In genomic region chr11:32374261-32374711, GRCh38 we compare ENCODE assay signal across 1 cellular context.
TF ChIP-seq lines count a peak whose summit lies in the region.

No MANE protein-coding gene starts in this region.

TF ChIP-seq in K562, 482 proteins besides CTCF, POLR2A, EP300 and RAD21 (continued from another document and continues in another):
- TF ChIP-seq, protein P1, sequence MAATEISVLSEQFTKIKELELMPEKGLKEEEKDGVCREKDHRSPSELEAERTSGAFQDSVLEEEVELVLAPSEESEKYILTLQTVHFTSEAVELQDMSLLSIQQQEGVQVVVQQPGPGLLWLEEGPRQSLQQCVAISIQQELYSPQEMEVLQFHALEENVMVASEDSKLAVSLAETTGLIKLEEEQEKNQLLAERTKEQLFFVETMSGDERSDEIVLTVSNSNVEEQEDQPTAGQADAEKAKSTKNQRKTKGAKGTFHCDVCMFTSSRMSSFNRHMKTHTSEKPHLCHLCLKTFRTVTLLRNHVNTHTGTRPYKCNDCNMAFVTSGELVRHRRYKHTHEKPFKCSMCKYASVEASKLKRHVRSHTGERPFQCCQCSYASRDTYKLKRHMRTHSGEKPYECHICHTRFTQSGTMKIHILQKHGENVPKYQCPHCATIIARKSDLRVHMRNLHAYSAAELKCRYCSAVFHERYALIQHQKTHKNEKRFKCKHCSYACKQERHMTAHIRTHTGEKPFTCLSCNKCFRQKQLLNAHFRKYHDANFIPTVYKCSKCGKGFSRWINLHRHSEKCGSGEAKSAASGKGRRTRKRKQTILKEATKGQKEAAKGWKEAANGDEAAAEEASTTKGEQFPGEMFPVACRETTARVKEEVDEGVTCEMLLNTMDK (IDR thresholded peaks at IDR 0.05; ENCODE audit: borderline replicate concordance, insufficient read depth, low read depth, low read length, poor library complexity, severe bottlenecking): no peak
- TF ChIP-seq ATF4 (CRISPR knock-in tag; IDR thresholded peaks at IDR 0.05) (no peak), TCF3 (CRISPR knock-in tag; IDR thresholded peaks at IDR 0.05) (peak; percentile 16; the same call in 1 of the 2 replicates), CBFB (CRISPR knock-in tag; IDR thresholded peaks at IDR 0.05) (0 out of 2 replicates have a peak, but pooled peaks have one; percentile 46), ZBTB8A (IDR thresholded peaks at IDR 0.05; ENCODE audit: partially characterized antibody) (no peak), FUS (optimal IDR thresholded peaks at IDR 0.05; ENCODE audit: low read depth, low read length) (no peak), ZNF644 (tag; IDR thresholded peaks at IDR 0.05; ENCODE audit: low read depth) (no peak), FOSL1 (tag; conservative IDR thresholded peaks at IDR 0.05) (no peak), PTBP1 (IDR thresholded peaks at IDR 0.05; ENCODE audit: low read depth, low read length) (no peak), SREBF2 (CRISPR knock-in tag; IDR thresholded peaks at IDR 0.05) (no peak), ZNF830 (CRISPR knock-in tag; IDR thresholded peaks at IDR 0.05) (no peak), ZNF232 (CRISPR knock-in tag; IDR thresholded peaks at IDR 0.05) (no peak), ZNF212 (CRISPR knock-in tag; IDR thresholded peaks at IDR 0.05) (no peak), RBFOX2 (IDR thresholded peaks at IDR 0.05; ENCODE audit: low read depth, low read length) (0 out of 2 replicates have a peak, but pooled peaks have one; percentile 27), TGIF2 (CRISPR knock-in tag; IDR thresholded peaks at IDR 0.05) (no peak), ZNF354B (CRISPR knock-in tag; IDR thresholded peaks at IDR 0.05) (no peak), E2F4 (CRISPR knock-in tag; IDR thresholded peaks at IDR 0.05; ENCODE audit: low read depth) (no peak), SRF (CRISPR knock-in tag; IDR thresholded peaks at IDR 0.05) (no peak), MAZ (CRISPR knock-in tag; conservative IDR thresholded peaks at IDR 0.05 in 1 of 2, IDR thresholded peaks at IDR 0.05 in 1 of 2) (0 out of 4 replicates have a peak, but pooled peaks of 1 of the 2 experiments have one; percentile 20), GTF2E2 (tag; IDR thresholded peaks at IDR 0.05) (no peak)
- TF ChIP-seq, protein P2, sequence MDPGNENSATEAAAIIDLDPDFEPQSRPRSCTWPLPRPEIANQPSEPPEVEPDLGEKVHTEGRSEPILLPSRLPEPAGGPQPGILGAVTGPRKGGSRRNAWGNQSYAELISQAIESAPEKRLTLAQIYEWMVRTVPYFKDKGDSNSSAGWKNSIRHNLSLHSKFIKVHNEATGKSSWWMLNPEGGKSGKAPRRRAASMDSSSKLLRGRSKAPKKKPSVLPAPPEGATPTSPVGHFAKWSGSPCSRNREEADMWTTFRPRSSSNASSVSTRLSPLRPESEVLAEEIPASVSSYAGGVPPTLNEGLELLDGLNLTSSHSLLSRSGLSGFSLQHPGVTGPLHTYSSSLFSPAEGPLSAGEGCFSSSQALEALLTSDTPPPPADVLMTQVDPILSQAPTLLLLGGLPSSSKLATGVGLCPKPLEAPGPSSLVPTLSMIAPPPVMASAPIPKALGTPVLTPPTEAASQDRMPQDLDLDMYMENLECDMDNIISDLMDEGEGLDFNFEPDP (CRISPR knock-in tag; IDR thresholded peaks at IDR 0.05): no peak
- TF ChIP-seq, protein P3, sequence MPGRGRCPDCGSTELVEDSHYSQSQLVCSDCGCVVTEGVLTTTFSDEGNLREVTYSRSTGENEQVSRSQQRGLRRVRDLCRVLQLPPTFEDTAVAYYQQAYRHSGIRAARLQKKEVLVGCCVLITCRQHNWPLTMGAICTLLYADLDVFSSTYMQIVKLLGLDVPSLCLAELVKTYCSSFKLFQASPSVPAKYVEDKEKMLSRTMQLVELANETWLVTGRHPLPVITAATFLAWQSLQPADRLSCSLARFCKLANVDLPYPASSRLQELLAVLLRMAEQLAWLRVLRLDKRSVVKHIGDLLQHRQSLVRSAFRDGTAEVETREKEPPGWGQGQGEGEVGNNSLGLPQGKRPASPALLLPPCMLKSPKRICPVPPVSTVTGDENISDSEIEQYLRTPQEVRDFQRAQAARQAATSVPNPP (IDR thresholded peaks at IDR 0.05; ENCODE audit: borderline replicate concordance, insufficient read depth, insufficient read length): no peak
- TF ChIP-seq, protein P4, sequence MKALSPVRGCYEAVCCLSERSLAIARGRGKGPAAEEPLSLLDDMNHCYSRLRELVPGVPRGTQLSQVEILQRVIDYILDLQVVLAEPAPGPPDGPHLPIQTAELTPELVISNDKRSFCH (CRISPR knock-in tag; IDR thresholded peaks at IDR 0.05): no peak
- TF ChIP-seq, protein P4 (tag; IDR thresholded peaks at IDR 0.05): 0 out of 2 replicates have a peak, but pooled peaks have one; percentile 52
- TF ChIP-seq, protein P5, sequence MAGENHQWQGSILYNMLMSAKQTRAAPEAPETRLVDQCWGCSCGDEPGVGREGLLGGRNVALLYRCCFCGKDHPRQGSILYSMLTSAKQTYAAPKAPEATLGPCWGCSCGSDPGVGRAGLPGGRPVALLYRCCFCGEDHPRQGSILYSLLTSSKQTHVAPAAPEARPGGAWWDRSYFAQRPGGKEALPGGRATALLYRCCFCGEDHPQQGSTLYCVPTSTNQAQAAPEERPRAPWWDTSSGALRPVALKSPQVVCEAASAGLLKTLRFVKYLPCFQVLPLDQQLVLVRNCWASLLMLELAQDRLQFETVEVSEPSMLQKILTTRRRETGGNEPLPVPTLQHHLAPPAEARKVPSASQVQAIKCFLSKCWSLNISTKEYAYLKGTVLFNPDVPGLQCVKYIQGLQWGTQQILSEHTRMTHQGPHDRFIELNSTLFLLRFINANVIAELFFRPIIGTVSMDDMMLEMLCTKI (IDR thresholded peaks at IDR 0.05; ENCODE audit: partially characterized antibody): no peak
- TF ChIP-seq, protein P6, sequence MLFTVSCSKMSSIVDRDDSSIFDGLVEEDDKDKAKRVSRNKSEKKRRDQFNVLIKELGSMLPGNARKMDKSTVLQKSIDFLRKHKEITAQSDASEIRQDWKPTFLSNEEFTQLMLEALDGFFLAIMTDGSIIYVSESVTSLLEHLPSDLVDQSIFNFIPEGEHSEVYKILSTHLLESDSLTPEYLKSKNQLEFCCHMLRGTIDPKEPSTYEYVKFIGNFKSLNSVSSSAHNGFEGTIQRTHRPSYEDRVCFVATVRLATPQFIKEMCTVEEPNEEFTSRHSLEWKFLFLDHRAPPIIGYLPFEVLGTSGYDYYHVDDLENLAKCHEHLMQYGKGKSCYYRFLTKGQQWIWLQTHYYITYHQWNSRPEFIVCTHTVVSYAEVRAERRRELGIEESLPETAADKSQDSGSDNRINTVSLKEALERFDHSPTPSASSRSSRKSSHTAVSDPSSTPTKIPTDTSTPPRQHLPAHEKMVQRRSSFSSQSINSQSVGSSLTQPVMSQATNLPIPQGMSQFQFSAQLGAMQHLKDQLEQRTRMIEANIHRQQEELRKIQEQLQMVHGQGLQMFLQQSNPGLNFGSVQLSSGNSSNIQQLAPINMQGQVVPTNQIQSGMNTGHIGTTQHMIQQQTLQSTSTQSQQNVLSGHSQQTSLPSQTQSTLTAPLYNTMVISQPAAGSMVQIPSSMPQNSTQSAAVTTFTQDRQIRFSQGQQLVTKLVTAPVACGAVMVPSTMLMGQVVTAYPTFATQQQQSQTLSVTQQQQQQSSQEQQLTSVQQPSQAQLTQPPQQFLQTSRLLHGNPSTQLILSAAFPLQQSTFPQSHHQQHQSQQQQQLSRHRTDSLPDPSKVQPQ (CRISPR knock-in tag; IDR thresholded peaks at IDR 0.05; ENCODE audit: borderline replicate concordance): no peak
- TF ChIP-seq, protein P7, sequence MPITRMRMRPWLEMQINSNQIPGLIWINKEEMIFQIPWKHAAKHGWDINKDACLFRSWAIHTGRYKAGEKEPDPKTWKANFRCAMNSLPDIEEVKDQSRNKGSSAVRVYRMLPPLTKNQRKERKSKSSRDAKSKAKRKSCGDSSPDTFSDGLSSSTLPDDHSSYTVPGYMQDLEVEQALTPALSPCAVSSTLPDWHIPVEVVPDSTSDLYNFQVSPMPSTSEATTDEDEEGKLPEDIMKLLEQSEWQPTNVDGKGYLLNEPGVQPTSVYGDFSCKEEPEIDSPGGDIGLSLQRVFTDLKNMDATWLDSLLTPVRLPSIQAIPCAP (CRISPR knock-in tag; IDR thresholded peaks at IDR 0.05; ENCODE audit: borderline replicate concordance): no peak
- TF ChIP-seq, protein P8, sequence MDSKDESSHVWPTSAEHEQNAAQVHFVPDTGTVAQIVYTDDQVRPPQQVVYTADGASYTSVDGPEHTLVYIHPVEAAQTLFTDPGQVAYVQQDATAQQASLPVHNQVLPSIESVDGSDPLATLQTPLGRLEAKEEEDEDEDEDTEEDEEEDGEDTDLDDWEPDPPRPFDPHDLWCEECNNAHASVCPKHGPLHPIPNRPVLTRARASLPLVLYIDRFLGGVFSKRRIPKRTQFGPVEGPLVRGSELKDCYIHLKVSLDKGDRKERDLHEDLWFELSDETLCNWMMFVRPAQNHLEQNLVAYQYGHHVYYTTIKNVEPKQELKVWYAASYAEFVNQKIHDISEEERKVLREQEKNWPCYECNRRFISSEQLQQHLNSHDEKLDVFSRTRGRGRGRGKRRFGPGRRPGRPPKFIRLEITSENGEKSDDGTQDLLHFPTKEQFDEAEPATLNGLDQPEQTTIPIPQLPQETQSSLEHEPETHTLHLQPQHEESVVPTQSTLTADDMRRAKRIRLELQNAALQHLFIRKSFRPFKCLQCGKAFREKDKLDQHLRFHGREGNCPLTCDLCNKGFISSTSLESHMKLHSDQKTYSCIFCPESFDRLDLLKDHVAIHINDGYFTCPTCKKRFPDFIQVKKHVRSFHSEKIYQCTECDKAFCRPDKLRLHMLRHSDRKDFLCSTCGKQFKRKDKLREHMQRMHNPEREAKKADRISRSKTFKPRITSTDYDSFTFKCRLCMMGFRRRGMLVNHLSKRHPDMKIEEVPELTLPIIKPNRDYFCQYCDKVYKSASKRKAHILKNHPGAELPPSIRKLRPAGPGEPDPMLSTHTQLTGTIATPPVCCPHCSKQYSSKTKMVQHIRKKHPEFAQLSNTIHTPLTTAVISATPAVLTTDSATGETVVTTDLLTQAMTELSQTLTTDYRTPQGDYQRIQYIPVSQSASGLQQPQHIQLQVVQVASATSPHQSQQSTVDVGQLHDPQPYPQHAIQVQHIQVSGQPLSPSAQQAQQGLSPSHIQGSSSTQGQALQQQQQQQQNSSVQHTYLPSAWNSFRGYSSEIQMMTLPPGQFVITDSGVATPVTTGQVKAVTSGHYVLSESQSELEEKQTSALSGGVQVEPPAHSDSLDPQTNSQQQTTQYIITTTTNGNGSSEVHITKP (IDR thresholded peaks at IDR 0.05; ENCODE audit: partially characterized antibody): peak; percentile 69
- TF ChIP-seq, protein P9, sequence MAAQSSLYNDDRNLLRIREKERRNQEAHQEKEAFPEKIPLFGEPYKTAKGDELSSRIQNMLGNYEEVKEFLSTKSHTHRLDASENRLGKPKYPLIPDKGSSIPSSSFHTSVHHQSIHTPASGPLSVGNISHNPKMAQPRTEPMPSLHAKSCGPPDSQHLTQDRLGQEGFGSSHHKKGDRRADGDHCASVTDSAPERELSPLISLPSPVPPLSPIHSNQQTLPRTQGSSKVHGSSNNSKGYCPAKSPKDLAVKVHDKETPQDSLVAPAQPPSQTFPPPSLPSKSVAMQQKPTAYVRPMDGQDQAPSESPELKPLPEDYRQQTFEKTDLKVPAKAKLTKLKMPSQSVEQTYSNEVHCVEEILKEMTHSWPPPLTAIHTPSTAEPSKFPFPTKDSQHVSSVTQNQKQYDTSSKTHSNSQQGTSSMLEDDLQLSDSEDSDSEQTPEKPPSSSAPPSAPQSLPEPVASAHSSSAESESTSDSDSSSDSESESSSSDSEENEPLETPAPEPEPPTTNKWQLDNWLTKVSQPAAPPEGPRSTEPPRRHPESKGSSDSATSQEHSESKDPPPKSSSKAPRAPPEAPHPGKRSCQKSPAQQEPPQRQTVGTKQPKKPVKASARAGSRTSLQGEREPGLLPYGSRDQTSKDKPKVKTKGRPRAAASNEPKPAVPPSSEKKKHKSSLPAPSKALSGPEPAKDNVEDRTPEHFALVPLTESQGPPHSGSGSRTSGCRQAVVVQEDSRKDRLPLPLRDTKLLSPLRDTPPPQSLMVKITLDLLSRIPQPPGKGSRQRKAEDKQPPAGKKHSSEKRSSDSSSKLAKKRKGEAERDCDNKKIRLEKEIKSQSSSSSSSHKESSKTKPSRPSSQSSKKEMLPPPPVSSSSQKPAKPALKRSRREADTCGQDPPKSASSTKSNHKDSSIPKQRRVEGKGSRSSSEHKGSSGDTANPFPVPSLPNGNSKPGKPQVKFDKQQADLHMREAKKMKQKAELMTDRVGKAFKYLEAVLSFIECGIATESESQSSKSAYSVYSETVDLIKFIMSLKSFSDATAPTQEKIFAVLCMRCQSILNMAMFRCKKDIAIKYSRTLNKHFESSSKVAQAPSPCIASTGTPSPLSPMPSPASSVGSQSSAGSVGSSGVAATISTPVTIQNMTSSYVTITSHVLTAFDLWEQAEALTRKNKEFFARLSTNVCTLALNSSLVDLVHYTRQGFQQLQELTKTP (IDR thresholded peaks at IDR 0.05; ENCODE audit: low read depth in 1 of 2, partially characterized antibody in 2 of 2): no peak
- TF ChIP-seq, protein P10, sequence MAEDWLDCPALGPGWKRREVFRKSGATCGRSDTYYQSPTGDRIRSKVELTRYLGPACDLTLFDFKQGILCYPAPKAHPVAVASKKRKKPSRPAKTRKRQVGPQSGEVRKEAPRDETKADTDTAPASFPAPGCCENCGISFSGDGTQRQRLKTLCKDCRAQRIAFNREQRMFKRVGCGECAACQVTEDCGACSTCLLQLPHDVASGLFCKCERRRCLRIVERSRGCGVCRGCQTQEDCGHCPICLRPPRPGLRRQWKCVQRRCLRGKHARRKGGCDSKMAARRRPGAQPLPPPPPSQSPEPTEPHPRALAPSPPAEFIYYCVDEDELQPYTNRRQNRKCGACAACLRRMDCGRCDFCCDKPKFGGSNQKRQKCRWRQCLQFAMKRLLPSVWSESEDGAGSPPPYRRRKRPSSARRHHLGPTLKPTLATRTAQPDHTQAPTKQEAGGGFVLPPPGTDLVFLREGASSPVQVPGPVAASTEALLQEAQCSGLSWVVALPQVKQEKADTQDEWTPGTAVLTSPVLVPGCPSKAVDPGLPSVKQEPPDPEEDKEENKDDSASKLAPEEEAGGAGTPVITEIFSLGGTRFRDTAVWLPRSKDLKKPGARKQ (CRISPR knock-in tag; IDR thresholded peaks at IDR 0.05): no peak
